Comparison of ENCODE assay signal across 8 cellular contexts in genomic region chr2:233853883-233854240, GRCh38. TPM values are rescaled to one million over a fixed set of nuclear protein-coding genes. Genes with fewer than 3 reads are reported as not detected.
DNase-seq lines count a peak whose midpoint lies in the region; ATAC-seq and TF ChIP-seq lines count a peak whose summit lies in the region.

No MANE protein-coding gene starts in this region.

- TF ChIP-seq RAD21 in liver (IDR thresholded peaks at IDR 0.05) = no peak

- H3K4me1 ChIP-seq in left ventricle myocardium inferior (peaks cover 17% of the 10 kb centered on the region), liver (ENCODE audit: control insufficient read depth in 4 of 4, insufficient read depth in 4 of 4, low read length in 3 of 4) (peaks cover 6 to 8% (median 7%) of the 10 kb centered on the region in 4 donors), upper lobe of right lung (peaks cover 3% of the 10 kb centered on the region)

- no peak for ATAC-seq in left cardiac atrium
- ATAC-seq in activated naive CD4-positive, alpha-beta T cell treated with anti-CD3 and anti-CD28 coated beads, Interleukin-2, amount 50 U/mL, for 72 hours = no peak
- ATAC-seq in upper lobe of right lung = no peak
- ATAC-seq in HG02852 (IDR thresholded peaks at IDR 0.05; ENCODE audit: unreplicated experiment) = no peak

- no peak overlapping the region for H3K9ac ChIP-seq in liver (ENCODE audit: low read depth in 1 of 2, low read length in 2 of 2)

- 2% methylated on average over 25 of the region's 25 CpGs for WGBS in liver

- H3K4me3 ChIP-seq in left ventricle myocardium inferior (peak overlapping the region; percentile 77), liver (ENCODE audit: low read depth in 1 of 3, low read length in 3 of 3) (peak overlapping the region; percentile 41 to 84 (median 76)), upper lobe of right lung (peak overlapping the region; percentile 67)

- DNase-seq in left ventricle myocardium inferior (no peak), left cardiac atrium (no peak), upper lobe of right lung (no peak), HuH-7 (ENCODE audit: low spot score) (no peak), dedifferentiated amniotic fluid mesenchymal stem cell (ENCODE audit: extremely low spot score) (no peak)
- DNase-seq in activated naive CD4-positive, alpha-beta T cell treated with anti-CD3 and anti-CD28 coated beads, Interleukin-2, amount 50 U/mL, for 72 hours (ENCODE audit: low spot score in 2 of 2) = no peak

- TF ChIP-seq CTCF in left ventricle myocardium inferior (IDR thresholded peaks at IDR 0.05; ENCODE audit: borderline replicate concordance) = no peak
- TF ChIP-seq CTCF in liver (IDR thresholded peaks at IDR 0.05; ENCODE audit: low read depth, low read length, missing input control) = no peak
- no peak for TF ChIP-seq CTCF in upper lobe of right lung (IDR thresholded peaks at IDR 0.05)

- H3K9me3 ChIP-seq in left ventricle myocardium inferior (replicated peaks) = no peaks in the 10 kb centered on the region
- H3K9me3 ChIP-seq in liver (ENCODE audit: control insufficient read depth in 4 of 4, low read length in 3 of 4) = no peaks in the 10 kb centered on the region
- H3K9me3 ChIP-seq in upper lobe of right lung = no peaks in the 10 kb centered on the region

- H3K36me3 ChIP-seq in left ventricle myocardium inferior = no peaks in the 10 kb centered on the region
- no peaks in the 10 kb centered on the region for H3K36me3 ChIP-seq in liver (ENCODE audit: control insufficient read depth in 4 of 4, insufficient read depth in 3 of 4, low read depth in 1 of 4, low read length in 3 of 4)
- no peaks in the 10 kb centered on the region for H3K36me3 ChIP-seq in upper lobe of right lung

- intact Hi-C loops in left ventricle myocardium inferior (cut with micrococcal nuclease) (no loop called here), left cardiac atrium (cut with DNase I) (no loop called here), upper lobe of right lung (cut with DNase I) (no loop called here)

- peak overlapping the region; percentile 90 to 95 for H3K27ac Mint-ChIP-seq in activated naive CD4-positive, alpha-beta T cell treated with anti-CD3 and anti-CD28 coated beads, Interleukin-2, amount 50 U/mL, for 72 hours

- no peak overlapping the region for H3K27ac ChIP-seq in left ventricle myocardium inferior (replicated peaks)
- H3K27ac ChIP-seq in liver (ENCODE audit: low read depth in 1 of 2, low read length in 2 of 2) = no peak overlapping the region
- H3K27ac ChIP-seq in upper lobe of right lung = no peak overlapping the region

- H3K27me3 ChIP-seq in left ventricle myocardium inferior (ENCODE audit: low read depth) (peaks cover 32% of the 10 kb centered on the region), liver (ENCODE audit: control insufficient read depth in 4 of 4, insufficient read depth in 4 of 4, low read length in 3 of 4) (no peaks in the 10 kb centered on the region), upper lobe of right lung (no peaks in the 10 kb centered on the region)

- H3K36me3 Mint-ChIP-seq in activated naive CD4-positive, alpha-beta T cell treated with anti-CD3 and anti-CD28 coated beads, Interleukin-2, amount 50 U/mL, for 72 hours = peaks cover 40 to 48% of the 10 kb centered on the region in 2 donors

- no peaks in the 10 kb centered on the region for H3K9me3 Mint-ChIP-seq in activated naive CD4-positive, alpha-beta T cell treated with anti-CD3 and anti-CD28 coated beads, Interleukin-2, amount 50 U/mL, for 72 hours

TF ChIP-seq in liver, 16 proteins besides CTCF, POLR2A, EP300 and RAD21:
- no peak for TF ChIP-seq YY1 (IDR thresholded peaks at IDR 0.05)
- no peak for TF ChIP-seq NR2F2 (IDR thresholded peaks at IDR 0.05)
- no peak for TF ChIP-seq RXRA (IDR thresholded peaks at IDR 0.05)
- TF ChIP-seq TAF1 (conservative IDR thresholded peaks at IDR 0.05) = no peak
- TF ChIP-seq GABPA (IDR thresholded peaks at IDR 0.05 in 1 of 2, conservative IDR thresholded peaks at IDR 0.05 in 1 of 2) = no peak
- no peak for TF ChIP-seq REST (IDR thresholded peaks at IDR 0.05)
- no peak for TF ChIP-seq ZBTB33 (IDR thresholded peaks at IDR 0.05)
- no peak for TF ChIP-seq MAX (IDR thresholded peaks at IDR 0.05)
- TF ChIP-seq SP1 (IDR thresholded peaks at IDR 0.05) = no peak

RNA-seq across cellular contexts. Expression of gene HJURP, which starts 0.5 kb away (rescaled TPM):
- 0.36 TPM for total RNA-seq in left ventricle myocardium inferior
- total RNA-seq in left cardiac atrium = 1 to 10 TPM in 1 of 2 donors, not detected in 1; 1.1 TPM
- 100 to 1,000 TPM in 1 of 2 donors, 10 to 100 TPM in 1; 77.3 to 195 TPM for total RNA-seq in activated naive CD4-positive, alpha-beta T cell treated with anti-CD3 and anti-CD28 coated beads, Interleukin-2, amount 50 U/mL, for 72 hours
- 10 to 100 TPM in 1 of 2 donors, under 1 TPM in 1; 0.08 to 32.9 TPM for total RNA-seq in liver
- 1 to 10 TPM in 1 of 2 donors, under 1 TPM in 1; 0.94 to 1.9 TPM for polyA plus RNA-seq in liver
- total RNA-seq in upper lobe of right lung = 1.2 TPM
